17 cellular contexts compared by ENCODE assay signal in genomic region chr15:82935382-82935781, GRCh38.
"Had no signal": no experiment of that assay in that cellular context is flagged by ENCODE, and none has a peak within 500 bp of the region (broad histone marks: within the 10 kb centered on the region; RNA-seq: fewer than 3 reads in every experiment).

No MANE protein-coding gene starts in this region.

- H3K36me3 ChIP-seq: esophagus squamous epithelium, gastroesophageal sphincter, neutrophil, upper lobe of right lung, vagina had no signal

- H3K27ac Mint-ChIP-seq: effector memory CD8-positive, alpha-beta T cell; naive thymus-derived CD4-positive, alpha-beta T cell had no signal

- H3K4me3 Mint-ChIP-seq: effector memory CD8-positive, alpha-beta T cell; naive thymus-derived CD4-positive, alpha-beta T cell had no signal

- H3K4me1 ChIP-seq: gastroesophageal sphincter, upper lobe of right lung, vagina had no signal

- DNase-seq: effector memory CD8-positive, alpha-beta T cell; esophagus squamous epithelium; foreskin fibroblast; glutamatergic neuron; islet precursor cell; mammary epithelial cell; naive thymus-derived CD4-positive, alpha-beta T cell; posterior cingulate gyrus; right cardiac atrium; stimulated activated CD4-positive, alpha-beta T cell treated with anti-CD3 and anti-CD28 coated beads, Interleukin-2, amount 100 ng/mL, for 48 hours had no signal

- H3K4me2 ChIP-seq: smooth muscle cell had no signal

- H3K4me3 ChIP-seq: esophagus squamous epithelium, gastroesophageal sphincter, smooth muscle cell, upper lobe of right lung, vagina had no signal

- H3K9me3 Mint-ChIP-seq: effector memory CD8-positive, alpha-beta T cell had no signal

- H3K27me3 ChIP-seq: esophagus squamous epithelium, gastroesophageal sphincter, neutrophil, upper lobe of right lung, vagina had no signal

- ATAC-seq: effector memory CD8-positive, alpha-beta T cell; gastroesophageal sphincter; left lobe of liver; naive thymus-derived CD4-positive, alpha-beta T cell; right cardiac atrium; upper lobe of right lung had no signal

- H3K9me3 ChIP-seq: esophagus squamous epithelium, gastroesophageal sphincter, neutrophil, upper lobe of right lung, vagina had no signal

- H3K27ac ChIP-seq: epithelial cell of prostate, esophagus squamous epithelium, gastroesophageal sphincter, neutrophil, upper lobe of right lung, vagina had no signal
